ENCODE assay signal across 14 cellular contexts in genomic region chr1:179127163-179127895, GRCh38. TPM values are rescaled to one million over a fixed set of nuclear protein-coding genes. Genes with fewer than 3 reads are reported as not detected.
A peak's percentile ranks its signal among the peaks of the same experiment; 100 is the strongest.
DNase-seq lines count a peak whose midpoint lies in the region; ATAC-seq, FAIRE-seq and TF ChIP-seq lines count a peak whose summit lies in the region.
"Had no signal": no experiment of that assay in that cellular context is flagged by ENCODE, and none has a peak within 500 bp of the region (broad histone marks: within the 10 kb centered on the region; RNA-seq: fewer than 3 reads in every experiment).

No MANE protein-coding gene starts in this region.

- no peaks in the 10 kb centered on the region for H4K20me1 ChIP-seq in mammary epithelial cell (ENCODE audit: insufficient read depth, low read length)

- peaks cover 39% of the 10 kb centered on the region for H3K36me3 ChIP-seq in mammary epithelial cell (ENCODE audit: insufficient read depth, low read length)
- H3K36me3 ChIP-seq in effector memory CD4-positive, alpha-beta T cell (ENCODE audit: control insufficient read depth, insufficient read depth, low read length) = no peaks in the 10 kb centered on the region
- peaks cover 34% of the 10 kb centered on the region for H3K36me3 ChIP-seq in endodermal cell (ENCODE audit: control insufficient read depth, insufficient read depth, low read length)

- H3K79me2 ChIP-seq in mammary epithelial cell (ENCODE audit: insufficient read depth, low read length) = peaks cover 85% of the 10 kb centered on the region

- H3K9me3 Mint-ChIP-seq in HFFc6 (no peaks in the 10 kb centered on the region), endodermal cell (no peaks in the 10 kb centered on the region)
- H3K9me3 Mint-ChIP-seq: neural crest cell had no signal

- H3K4me1 ChIP-seq in A549 = peaks cover 62% of the 10 kb centered on the region
- H3K4me1 ChIP-seq in mammary epithelial cell (ENCODE audit: insufficient read depth, low read length) = peaks cover 44% of the 10 kb centered on the region
- H3K4me1 ChIP-seq in effector memory CD4-positive, alpha-beta T cell (ENCODE audit: control insufficient read depth, insufficient read depth, low read length, poor library complexity, severe bottlenecking) = no peaks in the 10 kb centered on the region
- no peaks in the 10 kb centered on the region for H3K4me1 ChIP-seq in endodermal cell (ENCODE audit: control insufficient read depth, insufficient read depth, low read length)

- H3K4me3 ChIP-seq in A549 (no peak overlapping the region), mammary epithelial cell (replicated peaks in 1 of 3; ENCODE audit: insufficient read depth in 1 of 3, low read depth in 2 of 3, low read length in 3 of 3) (no peak overlapping the region), endodermal cell (ENCODE audit: low read length) (no peak overlapping the region)
- H3K4me3 ChIP-seq in effector memory CD4-positive, alpha-beta T cell (ENCODE audit: insufficient read depth, low read depth, low read length, poor library complexity, severe bottlenecking) = no peak overlapping the region
- H3K4me3 ChIP-seq: MG63 had no signal

- H3K4me3 Mint-ChIP-seq in HFFc6 = peak overlapping the region; percentile 74
- H3K4me3 Mint-ChIP-seq in endodermal cell = no peak overlapping the region
- H3K4me3 Mint-ChIP-seq: neural crest cell had no signal

- in situ Hi-C loops in mammary epithelial cell (cut with MboI; ENCODE audit: low sequenced_read_pairs in 2 of 2) = no loop called here

- BruUV-seq in mammary epithelial cell (replicated peaks; lab: Mats Ljungman, UMichigan) = no TSS peak

- WGBS in A549 (ENCODE audit: missing lambda C conversion rate) = 82% methylated on average over 5 of the region's 5 CpGs
- 97% methylated on average over 5 of the region's 5 CpGs for WGBS in mammary epithelial cell (ENCODE audit: low coverage, missing lambda C conversion rate)
- 89 to 95% methylated on average over 3 to 4 of the region's 5 CpGs for WGBS in endodermal cell (ENCODE audit: insufficient coverage in 1 of 2, insufficient read length in 1 of 2), 2 experiments

- intact Hi-C loops in mammary epithelial cell (cut with micrococcal nuclease) = no loop called here

- H3K27ac ChIP-seq in A549 = peak overlapping the region in 1 of 2 experiments; percentile 23; a peak in 2 of 6 replicates
- H3K27ac ChIP-seq in mammary epithelial cell (ENCODE audit: insufficient read depth, low read depth, low read length) = peak overlapping the region; percentile 44
- H3K27ac ChIP-seq in effector memory CD4-positive, alpha-beta T cell (ENCODE audit: insufficient read depth, low read length, poor library complexity, severe bottlenecking) = no peak overlapping the region
- H3K27ac ChIP-seq in endodermal cell (ENCODE audit: low read depth, low read length) = no peak overlapping the region

- no peak overlapping the region for H2AFZ ChIP-seq in mammary epithelial cell (ENCODE audit: low read depth, low read length)

- dilution Hi-C loops in mammary epithelial cell (cut with HindIII; ENCODE audit: low sequenced_read_pairs) = no loop called here

- no peak for TF ChIP-seq EP300 in A549 (IDR thresholded peaks at IDR 0.05)

- FAIRE-seq in A549 (lab: Jason Lieb, UNC) = no peak

- H3K27ac Mint-ChIP-seq in HFFc6 (peak overlapping the region; percentile 85), endodermal cell (no peak overlapping the region)

- H3K4me1 Mint-ChIP-seq in HFFc6 (ENCODE audit: low read depth) (peaks cover 83% of the 10 kb centered on the region), endodermal cell (no peaks in the 10 kb centered on the region)
- H3K4me1 Mint-ChIP-seq: neural crest cell had no signal

- DNase-seq in A549 (ENCODE audit: low read depth in 1 of 2, low spot score in 1 of 2) (no peak), HFFc6 (peak; percentile 60), mammary epithelial cell (no peak), lung microvascular endothelial cell (ENCODE audit: low read depth in 2 of 2) (peak; percentile 66 to 73), HUDEP-2 (lab: John Stamatoyannopoulos, UW; ENCODE audit: unreplicated experiment in 76 of 76) (no peak), endodermal cell (no peak)
- DNase-seq in effector memory CD4-positive, alpha-beta T cell = no peak
- DNase-seq: GDM1; MG63; NCI-H2227 treated with DMSO at 0.1 percent for 48 hours; SIG-M5; stimulated activated CD4-positive, alpha-beta T cell treated with anti-CD3 and anti-CD28 coated beads, Interleukin-12 subunit alpha, Interleukin-12 subunit beta, amount 100 ng/mL, for 4 hours had no signal

- H3K27me3 ChIP-seq in mammary epithelial cell (ENCODE audit: insufficient read depth, low read length) = no peaks in the 10 kb centered on the region
- no peaks in the 10 kb centered on the region for H3K27me3 ChIP-seq in effector memory CD4-positive, alpha-beta T cell (replicated peaks; ENCODE audit: control insufficient read depth, insufficient read depth, low read length, poor library complexity, severe bottlenecking)
- H3K27me3 ChIP-seq in endodermal cell (ENCODE audit: control insufficient read depth, insufficient read depth, low read length, poor library complexity, severe bottlenecking) = no peaks in the 10 kb centered on the region
- H3K27me3 ChIP-seq: MG63 had no signal

- TF ChIP-seq RAD21 in A549 (conservative IDR thresholded peaks at IDR 0.05 in 1 of 2, IDR thresholded peaks at IDR 0.05 in 1 of 2) = no peak

- H3K9me3 ChIP-seq in A549 (no peaks in the 10 kb centered on the region), mammary epithelial cell (replicated peaks; ENCODE audit: insufficient read depth, low read length) (no peaks in the 10 kb centered on the region), endodermal cell (ENCODE audit: control insufficient read depth, low read length) (no peaks in the 10 kb centered on the region)
- no peaks in the 10 kb centered on the region for H3K9me3 ChIP-seq in effector memory CD4-positive, alpha-beta T cell (ENCODE audit: control insufficient read depth, low read length)
- H3K9me3 ChIP-seq: MG63 had no signal

- CTCF ChIA-PET in A549 (lab: Yijun Ruan, JAX) (interaction anchor here (0.6 to 2.1 kb wide), 4 partner anchors 66 to 694 kb away, joined by 3 to 9 read pairs (median 4); no protein-coding TSS in a partner anchor), mammary epithelial cell (lab: Charles Lee; ENCODE audit: low non-redundant PET) (no interaction called here)

- TF ChIP-seq CTCF in A549 (IDR thresholded peaks at IDR 0.05) (no peak), HFFc6 (IDR thresholded peaks at IDR 0.05) (no peak), mammary epithelial cell (conservative IDR thresholded peaks at IDR 0.05 in 1 of 2, IDR thresholded peaks at IDR 0.05 in 1 of 2; ENCODE audit: extremely low read depth in 1 of 2, insufficient read depth in 1 of 2, low read depth in 1 of 2, low read length in 2 of 2) (no peak), endodermal cell (conservative IDR thresholded peaks at IDR 0.05) (no peak)

- H3K27me3 Mint-ChIP-seq in HFFc6 (ENCODE audit: insufficient read depth) = peaks cover 3% of the 10 kb centered on the region; the same call in 1 of the 2 replicates
- H3K27me3 Mint-ChIP-seq in endodermal cell (ENCODE audit: insufficient read depth) = no peaks in the 10 kb centered on the region

- POLR2A ChIA-PET in A549 (lab: Yijun Ruan, JAX) = no interaction called here

- peak overlapping the region; percentile 27 for H3K4me2 ChIP-seq in A549
- H3K4me2 ChIP-seq in mammary epithelial cell (ENCODE audit: insufficient read depth, low read depth, low read length) = peak overlapping the region; percentile 49

- no peak for TF ChIP-seq POLR2A in A549 (IDR thresholded peaks at IDR 0.05; ENCODE audit: low read length)

- H3K36me3 Mint-ChIP-seq in HFFc6 (ENCODE audit: low read depth) (peaks cover 49% of the 10 kb centered on the region), endodermal cell (ENCODE audit: low read depth) (peaks cover 35% of the 10 kb centered on the region)

- H3K9ac ChIP-seq in mammary epithelial cell (ENCODE audit: insufficient read depth, low read length) = no peak overlapping the region
- no peak overlapping the region for H3K9ac ChIP-seq in endodermal cell (ENCODE audit: extremely low read depth, low read length, poor library complexity, severe bottlenecking)

- no peak for ATAC-seq in A549
- ATAC-seq in GM18520 (IDR thresholded peaks at IDR 0.05; ENCODE audit: unreplicated experiment) = no peak

TF ChIP-seq in A549, 52 proteins besides CTCF, POLR2A, EP300 and RAD21 (continues in another document):
- TF ChIP-seq JUN (IDR thresholded peaks at IDR 0.05) = no peak
- no peak for TF ChIP-seq MAX (IDR thresholded peaks at IDR 0.05)
- TF ChIP-seq TFCP2L1 (CRISPR knock-in tag; IDR thresholded peaks at IDR 0.05) = no peak
- no peak for TF ChIP-seq CBX8 (IDR thresholded peaks at IDR 0.05)
- no peak for TF ChIP-seq ZSCAN20 (CRISPR knock-in tag; IDR thresholded peaks at IDR 0.05)
- no peak for TF ChIP-seq HDAC2 (IDR thresholded peaks at IDR 0.05)
- no peak for TF ChIP-seq SREBF2 (IDR thresholded peaks at IDR 0.05)

RNA-seq across cellular contexts. Expression of gene TOR3A, which starts 45.5 kb away (rescaled TPM):
- polyA plus RNA-seq in A549 (2011; rRNA removed) (30.7 and 41.0 TPM in 2 replicates), A549 (2017; fragmentation: RNase III; extraction: RNeasy Plus Mini Kit Qiagen cat#74134 plus additional on column Dnase treatment) (44.5 to 48.9 TPM (median 46.4 TPM) in 3 replicates), mammary epithelial cell (34.9 TPM)
- 71.2 and 88.6 TPM in 2 replicates for polyA plus RNA-seq in A549 (2012; cell fraction: cytosol; rRNA removed)
- 94.6 and 102 TPM in 2 replicates for polyA plus RNA-seq in A549 (2012; cell fraction: nucleus; rRNA removed)
- 52.5 and 62.9 TPM in 2 replicates for polyA minus RNA-seq in A549 (2011; rRNA and poly(A)+ RNA removed)
- 10 to 100 TPM; 21.4 to 27.6 (median 24.5) TPM for total RNA-seq in HFFc6 (2021; fragmentation: NEBNext Ultra II Directional; extraction: Animal tissue kit (Norgen Biotek cat#: 25700))
- total RNA-seq in mammary epithelial cell (10 to 100 TPM; 33.5 to 38.0 TPM), lung microvascular endothelial cell (24.8 and 31.5 TPM in 2 replicates), endodermal cell (10 to 100 TPM; 23.4 to 24.7 TPM)
- polyA minus RNA-seq in mammary epithelial cell = 96.3 TPM
- 13.7 TPM for polyA plus RNA-seq in endodermal cell (2013, experiment 1 of 2)
- polyA plus RNA-seq in endodermal cell (2013, experiment 2 of 2) = 11.6 TPM

Comparison
In these comparisons a context has a peak if more than half of its experiments do, and no peak if none do; other contexts are left out.
1. DNase-seq: peak in HFFc6 (single experiment) and lung microvascular endothelial cell (2 of 2); none in A549 (0 of 2), mammary epithelial cell (single experiment), HUDEP-2 (0 of 76), effector memory CD4-positive, alpha-beta T cell (0 of 3) and endodermal cell (single experiment).